Comparison of ENCODE assay signal across 22 cellular contexts in the genomic region with DNA sequence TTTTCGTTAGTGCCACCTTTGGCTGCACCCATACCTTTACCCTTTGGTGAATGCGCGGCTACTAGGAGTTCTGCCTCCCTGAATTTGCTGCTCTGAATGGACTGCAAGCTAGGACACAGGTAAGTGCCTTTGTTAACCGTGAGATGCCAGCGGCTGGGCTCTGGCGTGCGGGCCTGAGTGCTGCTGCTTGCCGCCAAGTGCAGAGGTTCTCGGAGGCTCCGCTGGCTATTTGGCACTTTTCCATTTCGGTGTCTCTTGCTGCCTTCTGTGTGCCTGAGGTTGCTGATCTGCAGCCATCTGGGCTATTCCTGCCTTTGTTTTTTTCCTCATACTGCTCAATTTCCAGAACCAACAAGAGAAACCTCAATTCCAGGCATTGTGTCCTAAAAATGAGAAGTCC. TPM values are rescaled to one million over a fixed set of nuclear protein-coding genes. Genes with fewer than 3 reads are reported as not detected.
DNase-seq lines count a peak whose midpoint lies in the region; ATAC-seq and TF ChIP-seq lines count a peak whose summit lies in the region.
"Had no signal": no experiment of that assay in that cellular context is flagged by ENCODE, and none has a peak within 500 bp of the region (broad histone marks: within the 10 kb centered on the region; RNA-seq: fewer than 3 reads in every experiment).

No MANE protein-coding gene starts in this region.

- no peak for TF ChIP-seq CTCF in progenitor cell of endocrine pancreas (IDR thresholded peaks at IDR 0.05; ENCODE audit: unreplicated experiment)
- TF ChIP-seq CTCF in activated CD8-positive, alpha-beta T cell treated with anti-CD3 and anti-CD28 coated beads for 36 hours (IDR thresholded peaks at IDR 0.05) = no peak

- no peaks in the 10 kb centered on the region for H3K36me3 Mint-ChIP-seq in T-helper 1 cell treated with Interleukin-12 subunit alpha and Interleukin-12 subunit beta and Interleukin-4 antibody, amounts not matched to agents 30 μg/mL and 1 μg/mL, for 36 hours (ENCODE audit: low read depth)
- no peaks in the 10 kb centered on the region for H3K36me3 Mint-ChIP-seq in progenitor cell of endocrine pancreas (ENCODE audit: insufficient read depth)
- H3K36me3 Mint-ChIP-seq in stimulated activated memory B cell treated with anti-CD40 and anti-IgM and Interleukin-4, amounts not matched to agents 10 μg/mL and 1 μg/mL and 100 μg/mL, for 72 hours = no peaks in the 10 kb centered on the region
- H3K36me3 Mint-ChIP-seq in activated T-helper 2 cell treated with anti-CD3 and anti-CD28 coated beads, Interferon-gamma antibody, Interleukin-2, Interleukin-4, amounts not matched to agents 10 μg/mL and 5 μg/mL and 100 μg/mL, durations not matched to agents 14 hours and 24 hours and 36 hours (ENCODE audit: low read depth) = no peaks in the 10 kb centered on the region
- no peaks in the 10 kb centered on the region for H3K36me3 Mint-ChIP-seq in activated CD8-positive, alpha-beta T cell treated with anti-CD3 and anti-CD28 coated beads for 36 hours (ENCODE audit: low read depth)
- H3K36me3 Mint-ChIP-seq: memory B cell had no signal

- no peak for DNase-seq in T-helper 1 cell
- DNase-seq in G401 (ENCODE audit: low spot score) = peak; percentile 67
- DNase-seq in NCI-H524 (lab: John Stamatoyannopoulos, UW) = peak; percentile 65 to 81
- DNase-seq in progenitor cell of endocrine pancreas (ENCODE audit: low spot score, unreplicated experiment) = no peak
- DNase-seq in activated T-helper 2 cell treated with anti-CD3 and anti-CD28 coated beads, Interferon-gamma antibody, Interleukin-2, Interleukin-4, amounts not matched to agents 10 μg/mL and 5 μg/mL and 100 μg/mL, durations not matched to agents 14 hours and 24 hours and 36 hours (ENCODE audit: low spot score) = no peak
- no peak for DNase-seq in activated CD8-positive, alpha-beta T cell treated with anti-CD3 and anti-CD28 coated beads for 36 hours
- DNase-seq: activated CD4-positive, alpha-beta T cell treated with anti-CD3 and anti-CD28 coated beads for 48 hours; activated naive CD4-positive, alpha-beta T cell treated with anti-CD3 and anti-CD28 coated beads, Interleukin-2, amount 50 U/mL, for 16 hours; dermis blood vessel endothelial cell; EL; glutamatergic neuron; GOT3; NCI-H1417; NCI-H2227 treated with DMSO at 0.1 percent for 48 hours; SJCRH30; stimulated activated CD4-positive, alpha-beta T cell treated with anti-CD3 and anti-CD28 coated beads, Interleukin-4, amount 100 ng/mL, for 1 hour; trophoblast cell had no signal

- peaks cover 58% of the 10 kb centered on the region for H3K4me1 Mint-ChIP-seq in T-helper 1 cell treated with Interleukin-12 subunit alpha and Interleukin-12 subunit beta and Interleukin-4 antibody, amounts not matched to agents 30 μg/mL and 1 μg/mL, for 36 hours (ENCODE audit: low read depth)
- peaks cover 17% of the 10 kb centered on the region for H3K4me1 Mint-ChIP-seq in progenitor cell of endocrine pancreas (ENCODE audit: low read depth)
- H3K4me1 Mint-ChIP-seq in stimulated activated memory B cell treated with anti-CD40 and anti-IgM and Interleukin-4, amounts not matched to agents 10 μg/mL and 1 μg/mL and 100 μg/mL, for 72 hours = peaks cover 23% of the 10 kb centered on the region
- peaks cover 29% of the 10 kb centered on the region for H3K4me1 Mint-ChIP-seq in activated T-helper 2 cell treated with anti-CD3 and anti-CD28 coated beads, Interferon-gamma antibody, Interleukin-2, Interleukin-4, amounts not matched to agents 10 μg/mL and 5 μg/mL and 100 μg/mL, durations not matched to agents 14 hours and 24 hours and 36 hours (ENCODE audit: low read depth)
- peaks cover 21% of the 10 kb centered on the region for H3K4me1 Mint-ChIP-seq in activated CD8-positive, alpha-beta T cell treated with anti-CD3 and anti-CD28 coated beads for 36 hours (ENCODE audit: low read depth)

- intact Hi-C loops in activated T-helper 2 cell treated with anti-CD3 and anti-CD28 coated beads, Interferon-gamma antibody, Interleukin-2, Interleukin-4, amounts not matched to agents 10 μg/mL and 5 μg/mL and 100 μg/mL, durations not matched to agents 14 hours and 24 hours and 36 hours (cut with micrococcal nuclease) = loop anchor here (5.0 kb wide), 1 partner anchor 37 kb away; no protein-coding TSS in a partner anchor
- intact Hi-C loops in activated CD8-positive, alpha-beta T cell treated with anti-CD3 and anti-CD28 coated beads for 36 hours (cut with micrococcal nuclease) = no loop called here

- H3K27ac Mint-ChIP-seq in T-helper 1 cell treated with Interleukin-12 subunit alpha and Interleukin-12 subunit beta and Interleukin-4 antibody, amounts not matched to agents 30 μg/mL and 1 μg/mL, for 36 hours = peak overlapping the region; percentile 15
- H3K27ac Mint-ChIP-seq in progenitor cell of endocrine pancreas = peak overlapping the region; percentile 37
- no peak overlapping the region for H3K27ac Mint-ChIP-seq in stimulated activated memory B cell treated with anti-CD40 and anti-IgM and Interleukin-4, amounts not matched to agents 10 μg/mL and 1 μg/mL and 100 μg/mL, for 72 hours
- no peak overlapping the region for H3K27ac Mint-ChIP-seq in activated T-helper 2 cell treated with anti-CD3 and anti-CD28 coated beads, Interferon-gamma antibody, Interleukin-2, Interleukin-4, amounts not matched to agents 10 μg/mL and 5 μg/mL and 100 μg/mL, durations not matched to agents 14 hours and 24 hours and 36 hours
- H3K27ac Mint-ChIP-seq in activated CD8-positive, alpha-beta T cell treated with anti-CD3 and anti-CD28 coated beads for 36 hours = no peak overlapping the region
- H3K27ac Mint-ChIP-seq: memory B cell; stimulated activated naive CD8-positive, alpha-beta T cell treated with anti-CD3 and anti-CD28 coated beads, Interleukin-15, Interleukin-2, amounts not matched to agents 100 ng/mL and 50 ng/mL, for 24 hours had no signal

- H3K4me3 Mint-ChIP-seq in T-helper 1 cell treated with Interleukin-12 subunit alpha and Interleukin-12 subunit beta and Interleukin-4 antibody, amounts not matched to agents 30 μg/mL and 1 μg/mL, for 36 hours = no peak overlapping the region
- no peak overlapping the region for H3K4me3 Mint-ChIP-seq in progenitor cell of endocrine pancreas (ENCODE audit: low read depth)
- H3K4me3 Mint-ChIP-seq in stimulated activated memory B cell treated with anti-CD40 and anti-IgM and Interleukin-4, amounts not matched to agents 10 μg/mL and 1 μg/mL and 100 μg/mL, for 72 hours = no peak overlapping the region
- H3K4me3 Mint-ChIP-seq in activated T-helper 2 cell treated with anti-CD3 and anti-CD28 coated beads, Interferon-gamma antibody, Interleukin-2, Interleukin-4, amounts not matched to agents 10 μg/mL and 5 μg/mL and 100 μg/mL, durations not matched to agents 14 hours and 24 hours and 36 hours (ENCODE audit: low read depth) = no peak overlapping the region
- no peak overlapping the region for H3K4me3 Mint-ChIP-seq in activated CD8-positive, alpha-beta T cell treated with anti-CD3 and anti-CD28 coated beads for 36 hours
- H3K4me3 Mint-ChIP-seq: memory B cell; stimulated activated naive CD8-positive, alpha-beta T cell treated with anti-CD3 and anti-CD28 coated beads, Interleukin-15, Interleukin-2, amounts not matched to agents 100 ng/mL and 50 ng/mL, for 24 hours had no signal

- POLR2A ChIA-PET in activated CD8-positive, alpha-beta T cell treated with anti-CD3 and anti-CD28 coated beads for 36 hours (lab: Charles Lee) = interaction anchor here (0.7 to 1.1 kb wide), 2 partner anchors 147 to 162 kb away, joined by 3 to 4 read pairs; partner anchors contain the start of gene GRPEL1

- H3K27me3 Mint-ChIP-seq in T-helper 1 cell treated with Interleukin-12 subunit alpha and Interleukin-12 subunit beta and Interleukin-4 antibody, amounts not matched to agents 30 μg/mL and 1 μg/mL, for 36 hours (ENCODE audit: low read depth) = no peaks in the 10 kb centered on the region
- H3K27me3 Mint-ChIP-seq in progenitor cell of endocrine pancreas = peaks cover 12% of the 10 kb centered on the region
- H3K27me3 Mint-ChIP-seq in stimulated activated memory B cell treated with anti-CD40 and anti-IgM and Interleukin-4, amounts not matched to agents 10 μg/mL and 1 μg/mL and 100 μg/mL, for 72 hours = peaks cover 12% of the 10 kb centered on the region
- peaks cover 6% of the 10 kb centered on the region for H3K27me3 Mint-ChIP-seq in activated T-helper 2 cell treated with anti-CD3 and anti-CD28 coated beads, Interferon-gamma antibody, Interleukin-2, Interleukin-4, amounts not matched to agents 10 μg/mL and 5 μg/mL and 100 μg/mL, durations not matched to agents 14 hours and 24 hours and 36 hours (ENCODE audit: low read depth)
- H3K27me3 Mint-ChIP-seq in activated CD8-positive, alpha-beta T cell treated with anti-CD3 and anti-CD28 coated beads for 36 hours = no peaks in the 10 kb centered on the region
- H3K27me3 Mint-ChIP-seq: stimulated activated naive CD8-positive, alpha-beta T cell treated with anti-CD3 and anti-CD28 coated beads, Interleukin-15, Interleukin-2, amounts not matched to agents 100 ng/mL and 50 ng/mL, for 24 hours had no signal

- in situ Hi-C loops in G401 (cut with HindIII; ENCODE audit: low sequenced_read_pairs) = loop anchor here (10.0 kb wide), 1 partner anchor 59 kb away; no protein-coding TSS in a partner anchor

- H3K9me3 Mint-ChIP-seq in T-helper 1 cell treated with Interleukin-12 subunit alpha and Interleukin-12 subunit beta and Interleukin-4 antibody, amounts not matched to agents 30 μg/mL and 1 μg/mL, for 36 hours = no peaks in the 10 kb centered on the region
- H3K9me3 Mint-ChIP-seq in progenitor cell of endocrine pancreas (ENCODE audit: low read depth) = no peaks in the 10 kb centered on the region
- no peaks in the 10 kb centered on the region for H3K9me3 Mint-ChIP-seq in stimulated activated memory B cell treated with anti-CD40 and anti-IgM and Interleukin-4, amounts not matched to agents 10 μg/mL and 1 μg/mL and 100 μg/mL, for 72 hours
- no peaks in the 10 kb centered on the region for H3K9me3 Mint-ChIP-seq in activated T-helper 2 cell treated with anti-CD3 and anti-CD28 coated beads, Interferon-gamma antibody, Interleukin-2, Interleukin-4, amounts not matched to agents 10 μg/mL and 5 μg/mL and 100 μg/mL, durations not matched to agents 14 hours and 24 hours and 36 hours
- no peaks in the 10 kb centered on the region for H3K9me3 Mint-ChIP-seq in activated CD8-positive, alpha-beta T cell treated with anti-CD3 and anti-CD28 coated beads for 36 hours
- H3K9me3 Mint-ChIP-seq: memory B cell; stimulated activated naive CD8-positive, alpha-beta T cell treated with anti-CD3 and anti-CD28 coated beads, Interleukin-15, Interleukin-2, amounts not matched to agents 100 ng/mL and 50 ng/mL, for 24 hours had no signal

- CTCF ChIA-PET in activated CD8-positive, alpha-beta T cell treated with anti-CD3 and anti-CD28 coated beads for 36 hours (lab: Charles Lee) = interaction anchor here (0.8 to 1.5 kb wide), 3 partner anchors 9 to 188 kb away, joined by 3 to 4 read pairs (median 3); no protein-coding TSS in a partner anchor

- ATAC-seq in stimulated activated memory B cell treated with anti-CD40 and anti-IgM and Interleukin-4, amounts not matched to agents 10 μg/mL and 1 μg/mL and 100 μg/mL, for 72 hours = no peak
- no peak for ATAC-seq in activated CD8-positive, alpha-beta T cell treated with anti-CD3 and anti-CD28 coated beads for 36 hours
- ATAC-seq: Panc1 had no signal

RNA-seq across cellular contexts. Expression of gene TBC1D14, which starts 4.1 kb away (rescaled TPM):
- 53.5 and 58.4 TPM in 2 replicates for total RNA-seq in G401 (2014; rRNA removed; shearing (Covaris generic))
- 60.8 and 61.8 TPM in 2 replicates for total RNA-seq in progenitor cell of endocrine pancreas
- total RNA-seq in activated T-helper 2 cell treated with anti-CD3 and anti-CD28 coated beads, Interferon-gamma antibody, Interleukin-2, Interleukin-4, amounts not matched to agents 10 μg/mL and 5 μg/mL and 100 μg/mL, durations not matched to agents 14 hours and 24 hours and 36 hours = 34.9 and 35.1 TPM in 2 replicates
- total RNA-seq in activated CD8-positive, alpha-beta T cell treated with anti-CD3 and anti-CD28 coated beads for 36 hours = 10 to 100 TPM; 34.7 to 36.3 TPM

Comparison
In these comparisons a context has a peak if more than half of its experiments do, and no peak if none do; other contexts are left out.
1. H3K27ac Mint-ChIP-seq: peak in T-helper 1 cell treated with Interleukin-12 subunit alpha and Interleukin-12 subunit beta and Interleukin-4 antibody, amounts not matched to agents 30 μg/mL and 1 μg/mL, for 36 hours (single experiment) and progenitor cell of endocrine pancreas (single experiment); none in stimulated activated memory B cell treated with anti-CD40 and anti-IgM and Interleukin-4, amounts not matched to agents 10 μg/mL and 1 μg/mL and 100 μg/mL, for 72 hours (single experiment), activated T-helper 2 cell treated with anti-CD3 and anti-CD28 coated beads, Interferon-gamma antibody, Interleukin-2, Interleukin-4, amounts not matched to agents 10 μg/mL and 5 μg/mL and 100 μg/mL, durations not matched to agents 14 hours and 24 hours and 36 hours (single experiment) and activated CD8-positive, alpha-beta T cell treated with anti-CD3 and anti-CD28 coated beads for 36 hours (single experiment).
2. DNase-seq: peak in G401 (single experiment) and NCI-H524 (2 of 2); none in T-helper 1 cell (0 of 5), progenitor cell of endocrine pancreas (single experiment), activated T-helper 2 cell treated with anti-CD3 and anti-CD28 coated beads, Interferon-gamma antibody, Interleukin-2, Interleukin-4, amounts not matched to agents 10 μg/mL and 5 μg/mL and 100 μg/mL, durations not matched to agents 14 hours and 24 hours and 36 hours (single experiment) and activated CD8-positive, alpha-beta T cell treated with anti-CD3 and anti-CD28 coated beads for 36 hours (single experiment).